ENCODE assay signal across 25 cellular contexts in genomic region chr7:44172352-44172751, GRCh38. TPM values are rescaled to one million over a fixed set of nuclear protein-coding genes. Genes with fewer than 3 reads are reported as not detected.
A peak's percentile ranks its signal among the peaks of the same experiment; 100 is the strongest.
DNase-seq lines count a peak whose midpoint lies in the region; ATAC-seq, FAIRE-seq and TF ChIP-seq lines count a peak whose summit lies in the region.
"Had no signal": no experiment of that assay in that cellular context is flagged by ENCODE, and none has a peak within 500 bp of the region (broad histone marks: within the 10 kb centered on the region; RNA-seq: fewer than 3 reads in every experiment).

No MANE protein-coding gene starts in this region.

- no peak for TF ChIP-seq EP300 in H1 (IDR thresholded peaks at IDR 0.05; ENCODE audit: borderline replicate concordance in 1 of 2, low read depth in 2 of 2, low read length in 2 of 2)

- H3K27ac ChIP-seq in heart right ventricle (no peak overlapping the region), H1 (ENCODE audit: low read depth, low read length) (no peak overlapping the region), upper lobe of right lung (no peak overlapping the region), testis (no peak overlapping the region)
- H3K27ac ChIP-seq: A549; BLaER1 treated with 17β-estradiol and CSF1 and Interleukin-3, amounts not matched to agents 10 nM and 100 nM had no signal

- no peak overlapping the region for H2BK120ac ChIP-seq in H1 (replicated peaks; ENCODE audit: low read depth, low read length)

- H4K8ac ChIP-seq in H1 (ENCODE audit: extremely low read depth, insufficient read depth, low read length), result peak overlapping the region; percentile 25; the same call in 1 of the 2 replicates

- no peak overlapping the region for H2BK12ac ChIP-seq in H1 (ENCODE audit: low read depth, low read length)

- H3K23me2 ChIP-seq in H1 (ENCODE audit: low read depth, low read length), result no peaks in the 10 kb centered on the region

- H2AFZ ChIP-seq in H1 (ENCODE audit: low read length), result no peak overlapping the region

- H3K4me1 ChIP-seq in heart right ventricle, result peaks cover 0 to 1% (median 0%) of the 10 kb centered on the region in 9 donors
- no peaks in the 10 kb centered on the region for H3K4me1 ChIP-seq in H1 (replicated peaks in 1 of 4; ENCODE audit: control insufficient read depth in 3 of 4, insufficient read depth in 4 of 4, low read length in 3 of 4)
- H3K4me1 ChIP-seq in upper lobe of right lung, result no peaks in the 10 kb centered on the region
- no peaks in the 10 kb centered on the region for H3K4me1 ChIP-seq in testis
- H3K4me1 ChIP-seq: BE2C had no signal

- no peak overlapping the region for H3K4ac ChIP-seq in H1 (replicated peaks; ENCODE audit: insufficient read length, low read depth, low read length)

- FAIRE-seq in H1 (lab: Jason Lieb, UNC), result no peak
- FAIRE-seq: A549, D721Med, GM12878, GM19239 had no signal

- CTCF ChIA-PET in H1 (lab: Charles Lee; ENCODE audit: partially characterized antibody), result interaction anchor here (1.0 to 2.6 kb wide), 2 partner anchors 9 to 24 kb away, joined by 3 to 9 read pairs; no protein-coding TSS in a partner anchor

- H3K23ac ChIP-seq in H1 (ENCODE audit: insufficient read length), result no peak overlapping the region

- H4K20me1 ChIP-seq in H1 (replicated peaks in 1 of 2; ENCODE audit: control insufficient read depth in 1 of 2, insufficient read depth in 2 of 2, low read length in 2 of 2), result no peaks in the 10 kb centered on the region
- H4K20me1 ChIP-seq: BLaER1 treated with 17β-estradiol and CSF1 and Interleukin-3, amounts not matched to agents 10 nM and 100 nM had no signal

- H2BK20ac ChIP-seq in H1 (ENCODE audit: low read length), result no peak overlapping the region

- H2BK15ac ChIP-seq in H1 (ENCODE audit: low read length), result no peak overlapping the region

- no peak overlapping the region for H4K5ac ChIP-seq in H1 (ENCODE audit: insufficient read length, low read depth, low read length)

- no peak overlapping the region for H4K91ac ChIP-seq in H1 (replicated peaks; ENCODE audit: insufficient read length, low read length)

- no peak for TF ChIP-seq RAD21 in H1 (IDR thresholded peaks at IDR 0.05 in 1 of 2, conservative IDR thresholded peaks at IDR 0.05 in 1 of 2; ENCODE audit: low read depth in 2 of 2, low read length in 2 of 2)

- H3K18ac ChIP-seq in H1 (ENCODE audit: extremely low read depth, low read length), result 0 out of 2 replicates have a peak overlapping the region, but pooled peaks have one; percentile 20

- H3K79me2 ChIP-seq in H1 (ENCODE audit: control insufficient read depth in 1 of 2, insufficient read depth in 2 of 2, low read length in 2 of 2), result no peaks in the 10 kb centered on the region

- no peak overlapping the region for H3K4me2 ChIP-seq in H1 (ENCODE audit: insufficient read depth in 1 of 2, low read depth in 2 of 2, low read length in 2 of 2)
- H3K4me2 ChIP-seq: A549; BLaER1 treated with 17β-estradiol and CSF1 and Interleukin-3, amounts not matched to agents 10 nM and 100 nM had no signal

- TF ChIP-seq CTCF in heart right ventricle (IDR thresholded peaks at IDR 0.05) (no peak), H1 (IDR thresholded peaks at IDR 0.05; ENCODE audit: control extremely low read depth in 1 of 3, insufficient read depth in 1 of 3, low read depth in 1 of 3, low read length in 3 of 3) (no peak), upper lobe of right lung (IDR thresholded peaks at IDR 0.05) (no peak), testis (IDR thresholded peaks at IDR 0.05) (no peak)

- H3K56ac ChIP-seq in H1 (replicated peaks; ENCODE audit: insufficient read length, low read depth, low read length), result no peak overlapping the region

- H3K36me3 ChIP-seq in heart right ventricle, result no peaks in the 10 kb centered on the region
- no peaks in the 10 kb centered on the region for H3K36me3 ChIP-seq in H1 (ENCODE audit: control insufficient read depth in 2 of 4, insufficient read depth in 4 of 4, low read length in 3 of 4)
- no peaks in the 10 kb centered on the region for H3K36me3 ChIP-seq in upper lobe of right lung
- H3K36me3 ChIP-seq in testis (ENCODE audit: low read depth, missing control alignments), result no peaks in the 10 kb centered on the region
- H3K36me3 ChIP-seq: BE2C; BLaER1 treated with 17β-estradiol and CSF1 and Interleukin-3, amounts not matched to agents 10 nM and 100 nM had no signal

- POLR2A ChIA-PET in H1 (lab: Charles Lee; ENCODE audit: partially characterized antibody), result no interaction called here

- H3K27me3 ChIP-seq in heart right ventricle, result peaks cover 0 to 4% (median 0%) of the 10 kb centered on the region in 7 donors
- H3K27me3 ChIP-seq in H1 (replicated peaks in 1 of 4; ENCODE audit: control insufficient read depth in 3 of 4, extremely low read depth in 1 of 4, insufficient read depth in 3 of 4, low read length in 3 of 4), result no peaks in the 10 kb centered on the region; a peak in 1 of 7 replicates
- no peaks in the 10 kb centered on the region for H3K27me3 ChIP-seq in upper lobe of right lung
- H3K27me3 ChIP-seq in testis, result no peaks in the 10 kb centered on the region
- H3K27me3 ChIP-seq: BE2C; BLaER1 treated with 17β-estradiol and CSF1 and Interleukin-3, amounts not matched to agents 10 nM and 100 nM had no signal

- no peaks in the 10 kb centered on the region for H3K79me1 ChIP-seq in H1 (ENCODE audit: low read depth, low read length)

- no peak overlapping the region for H3K14ac ChIP-seq in H1 (ENCODE audit: insufficient read length)

- H3K9me3 ChIP-seq in heart right ventricle, result peaks cover 0 to 9% (median 0%) of the 10 kb centered on the region in 11 donors
- H3K9me3 ChIP-seq in H1 (ENCODE audit: insufficient read depth in 2 of 2, low read depth in 1 of 2, low read length in 1 of 2), result no peaks in the 10 kb centered on the region
- no peaks in the 10 kb centered on the region for H3K9me3 ChIP-seq in upper lobe of right lung
- no peaks in the 10 kb centered on the region for H3K9me3 ChIP-seq in testis
- H3K9me3 ChIP-seq: A549, BE2C had no signal

- no peak overlapping the region for H3K9ac ChIP-seq in H1 (replicated peaks in 1 of 4; ENCODE audit: extremely low read depth in 1 of 4, low read depth in 3 of 4, low read length in 3 of 4)
- H3K9ac ChIP-seq: BLaER1 treated with 17β-estradiol and CSF1 and Interleukin-3, amounts not matched to agents 10 nM and 100 nM had no signal

- intact Hi-C loops in cardiac septum (cut with DNase I), result no loop called here
- intact Hi-C loops in heart right ventricle (cut with DNase I), result no loop called here
- intact Hi-C loops in upper lobe of right lung (cut with DNase I), result no loop called here
- intact Hi-C loops in testis (cut with DNase I; ENCODE audit: low total_unique reads), result no loop called here

- H2AK5ac ChIP-seq in H1 (ENCODE audit: low read depth, low read length), result no peak overlapping the region

- ATAC-seq in heart right ventricle (no peak), upper lobe of right lung (no peak), GM21390 (IDR thresholded peaks at IDR 0.05; ENCODE audit: unreplicated experiment) (no peak)
- ATAC-seq: A549, GM12878, HCT116 had no signal

- H2BK5ac ChIP-seq in H1 (ENCODE audit: low read depth, low read length), result no peak overlapping the region

- TF ChIP-seq POLR2A in H1 (IDR thresholded peaks at IDR 0.05; ENCODE audit: control extremely low read depth in 1 of 2, low read depth in 2 of 2, low read length in 2 of 2) (no peak), testis (IDR thresholded peaks at IDR 0.05) (no peak)

- peak; percentile 51 for DNase-seq in cardiac septum (ENCODE audit: low spot score)
- no peak for DNase-seq in heart right ventricle
- no peak for DNase-seq in H1 (ENCODE audit: low read depth in 1 of 2, low spot score in 2 of 2)
- peak; percentile 39 for DNase-seq in mesenteric fat pad (ENCODE audit: low spot score)
- peak; percentile 15 for DNase-seq in upper lobe of right lung
- no peak for DNase-seq in testis
- DNase-seq in NCI-H774 (lab: John Stamatoyannopoulos, UW), result no peak
- DNase-seq: 8988T; AML-193; BE2C; CD8-positive, alpha-beta memory T cell; DMS 273 treated with DMSO at 0.1 percent for 48 hours; EL; GDM1; GOT3; H7 had no signal

- H3K4me3 ChIP-seq in heart right ventricle (no peak overlapping the region), H1 (ENCODE audit: extremely low read depth in 1 of 4, insufficient read depth in 2 of 4, low read depth in 3 of 4, low read length in 4 of 4) (no peak overlapping the region), upper lobe of right lung (no peak overlapping the region), testis (no peak overlapping the region)
- H3K4me3 ChIP-seq: A549; BLaER1 treated with 17β-estradiol and CSF1 and Interleukin-3, amounts not matched to agents 10 nM and 100 nM; GM12878 had no signal

RNA-seq across cellular contexts. Expression of gene GCK, which starts 16.9 kb away (rescaled TPM):
- total RNA-seq in cardiac septum (3.7 TPM), heart right ventricle (1 to 10 TPM in 6 of 10 donors, under 1 TPM in 4; 0.50 to 3.3 (median 1.2) TPM), mesenteric fat pad (0.48 TPM), upper lobe of right lung (0.23 TPM), testis (1 to 10 TPM in 1 of 2 donors, under 1 TPM in 1; 0.94 to 1.2 TPM)
- polyA plus RNA-seq in heart right ventricle (1 to 10 TPM; 4.7 to 6.0 TPM), H1 (2011; rRNA removed) (2.4 and 4.3 TPM in 2 replicates), testis (ENCODE audit: insufficient read depth, low read depth, low replicate concordance) (0.90 TPM)
- 4.1 and 4.9 TPM in 2 replicates for total RNA-seq in H1 (2021; fragmentation: NEBNext Ultra II Directional; extraction: Animal tissue kit (Norgen Biotek cat#: 25700))
- 3.8 TPM for polyA plus RNA-seq in H1 (2011; cell fraction: cytosol; rRNA removed)
- 3.8 TPM for polyA plus RNA-seq in H1 (2011; cell fraction: nucleus; rRNA removed)
- polyA plus RNA-seq in H1 (2012, experiment 1 of 2), result 1.9 to 3.7 TPM (median 3.2 TPM) in 4 replicates
- polyA plus RNA-seq in H1 (2012, experiment 2 of 2), result 3.3 TPM
- 3.1 TPM for polyA plus RNA-seq in H1 (2013, experiment 1 of 2)
- polyA plus RNA-seq in H1 (2013, experiment 2 of 2), result 3.0 TPM
- polyA minus RNA-seq in H1 (2011; rRNA and poly(A)+ RNA removed), result 0.71 and 1.2 TPM in 2 replicates
- polyA minus RNA-seq in H1 (2011; cell fraction: cytosol; rRNA and poly(A)+ RNA removed), result 2.1 TPM
- polyA minus RNA-seq in H1 (2011; cell fraction: nucleus; rRNA and poly(A)+ RNA removed), result 2.0 TPM
- total RNA-seq: GM12878 had no signal
- polyA plus RNA-seq: CD14-positive monocyte had no signal

RNA-seq across cellular contexts. Expression of gene YKT6, which starts 28.4 kb away (rescaled TPM):
- total RNA-seq in cardiac septum (56.1 TPM), heart right ventricle (10 to 100 TPM; 42.2 to 58.2 (median 47.7) TPM), mesenteric fat pad (77.4 TPM), upper lobe of right lung (54.7 TPM), testis (10 to 100 TPM; 66.5 to 72.3 TPM)
- polyA plus RNA-seq in heart right ventricle (10 to 100 TPM; 27.7 to 79.6 TPM), H1 (2011; rRNA removed) (75.3 and 86.9 TPM in 2 replicates), testis (ENCODE audit: insufficient read depth, low read depth, low replicate concordance) (85.9 TPM)
- total RNA-seq in H1 (2021; fragmentation: NEBNext Ultra II Directional; extraction: Animal tissue kit (Norgen Biotek cat#: 25700)), result 103 and 108 TPM in 2 replicates
- 100 TPM for polyA plus RNA-seq in H1 (2011; cell fraction: cytosol; rRNA removed)
- 111 TPM for polyA plus RNA-seq in H1 (2011; cell fraction: nucleus; rRNA removed)
- polyA plus RNA-seq in H1 (2012, experiment 1 of 2), result 87.6 to 97.6 TPM (median 91.7 TPM) in 4 replicates
- 83.3 TPM for polyA plus RNA-seq in H1 (2012, experiment 2 of 2)
- polyA plus RNA-seq in H1 (2013, experiment 1 of 2), result 64.5 TPM
- polyA plus RNA-seq in H1 (2013, experiment 2 of 2), result 68.0 TPM
- polyA minus RNA-seq in H1 (2011; rRNA and poly(A)+ RNA removed), result 91.6 and 96.9 TPM in 2 replicates
- polyA minus RNA-seq in H1 (2011; cell fraction: cytosol; rRNA and poly(A)+ RNA removed), result 38.1 TPM
- 51.1 TPM for polyA minus RNA-seq in H1 (2011; cell fraction: nucleus; rRNA and poly(A)+ RNA removed)

RNA-seq across cellular contexts. Expression of gene MYL7, which starts 31.2 kb away (rescaled TPM):
- total RNA-seq in cardiac septum (2,493 TPM), heart right ventricle (1,000 to 10,000 TPM in 7 of 10 donors, 100 to 1,000 TPM in 3; 146 to 6,323 (median 1,764) TPM), mesenteric fat pad (not detected), upper lobe of right lung (3.1 TPM), testis (1 to 10 TPM; 1.5 to 1.7 TPM)
- polyA plus RNA-seq in heart right ventricle (1,000 to 10,000 TPM; 1,475 to 2,069 TPM), H1 (2011; rRNA removed) (1.4 and 3.4 TPM in 2 replicates), testis (ENCODE audit: insufficient read depth, low read depth, low replicate concordance) (not detected)
- 3.3 and 3.6 TPM in 2 replicates for total RNA-seq in H1 (2021; fragmentation: NEBNext Ultra II Directional; extraction: Animal tissue kit (Norgen Biotek cat#: 25700))
- 1.8 TPM for polyA plus RNA-seq in H1 (2011; cell fraction: cytosol; rRNA removed)
- polyA plus RNA-seq in H1 (2011; cell fraction: nucleus; rRNA removed), result 3.0 TPM
- 2.1 to 4.1 TPM (median 2.5 TPM) in 4 replicates for polyA plus RNA-seq in H1 (2012, experiment 1 of 2)
- 8.2 TPM for polyA plus RNA-seq in H1 (2012, experiment 2 of 2)
- polyA plus RNA-seq in H1 (2013, experiment 1 of 2), result 1.8 TPM
- 2.9 TPM for polyA plus RNA-seq in H1 (2013, experiment 2 of 2)
- 2.1 and 3.8 TPM in 2 replicates for polyA minus RNA-seq in H1 (2011; rRNA and poly(A)+ RNA removed)
- not detected for polyA minus RNA-seq in H1 (2011; cell fraction: cytosol; rRNA and poly(A)+ RNA removed)
- not detected for polyA minus RNA-seq in H1 (2011; cell fraction: nucleus; rRNA and poly(A)+ RNA removed)
- total RNA-seq: CD4-positive, alpha-beta T cell; CD8-positive, alpha-beta memory T cell; GM12878 had no signal
- polyA plus RNA-seq: A549; CD14-positive monocyte; CD8-positive, alpha-beta memory T cell had no signal

RNA-seq across cellular contexts. Expression of gene POLD2, which starts 49.0 kb away (rescaled TPM):
- total RNA-seq in cardiac septum, result 88.1 TPM
- total RNA-seq in heart right ventricle, result 10 to 100 TPM; 64.4 to 92.0 (median 76.8) TPM
- 100 to 1,000 TPM in 1 of 2 donors, 10 to 100 TPM in 1; 89.3 to 150 TPM for polyA plus RNA-seq in heart right ventricle
- total RNA-seq in H1 (2021; fragmentation: NEBNext Ultra II Directional; extraction: Animal tissue kit (Norgen Biotek cat#: 25700)), result 148 TPM in 2 replicates
- polyA plus RNA-seq in H1 (2011; rRNA removed), result 214 and 289 TPM in 2 replicates
- polyA plus RNA-seq in H1 (2011; cell fraction: cytosol; rRNA removed), result 206 TPM
- 348 TPM for polyA plus RNA-seq in H1 (2011; cell fraction: nucleus; rRNA removed)
- 147 to 186 TPM (median 179 TPM) in 4 replicates for polyA plus RNA-seq in H1 (2012, experiment 1 of 2)
- 203 TPM for polyA plus RNA-seq in H1 (2012, experiment 2 of 2)
- polyA plus RNA-seq in H1 (2013, experiment 1 of 2), result 97.2 TPM
- polyA plus RNA-seq in H1 (2013, experiment 2 of 2), result 100 TPM
- polyA minus RNA-seq in H1 (2011; rRNA and poly(A)+ RNA removed), result 98.1 and 115 TPM in 2 replicates
- polyA minus RNA-seq in H1 (2011; cell fraction: cytosol; rRNA and poly(A)+ RNA removed), result 58.5 TPM
- polyA minus RNA-seq in H1 (2011; cell fraction: nucleus; rRNA and poly(A)+ RNA removed), result 88.3 TPM
- 60.2 TPM for total RNA-seq in mesenteric fat pad
- total RNA-seq in upper lobe of right lung, result 60.2 TPM
- total RNA-seq in testis, result 10 to 100 TPM; 59.4 to 61.9 TPM
- polyA plus RNA-seq in testis (ENCODE audit: insufficient read depth, low read depth, low replicate concordance), result 117 TPM

Comparison
In these comparisons a context has a peak if more than half of its experiments do, and no peak if none do; other contexts are left out.
1. DNase-seq: peak in cardiac septum (single experiment), mesenteric fat pad (single experiment) and upper lobe of right lung (single experiment); none in heart right ventricle (0 of 2), H1 (0 of 2), testis (single experiment) and NCI-H774 (single experiment).
2. RNA of gene MYL7, which starts 31.2 kb away (total RNA-seq): 2,493 TPM in cardiac septum (single experiment) and 146 to 6,323 TPM in heart right ventricle; 3.3 to 3.6 TPM in H1, 3.1 TPM in upper lobe of right lung (single experiment), 1.5 to 1.7 TPM in testis and not detected in mesenteric fat pad (single experiment); every median in the first group is over 10 times any median in the second.